Comparison of ENCODE assay signal across 29 cellular contexts in the genomic region with DNA sequence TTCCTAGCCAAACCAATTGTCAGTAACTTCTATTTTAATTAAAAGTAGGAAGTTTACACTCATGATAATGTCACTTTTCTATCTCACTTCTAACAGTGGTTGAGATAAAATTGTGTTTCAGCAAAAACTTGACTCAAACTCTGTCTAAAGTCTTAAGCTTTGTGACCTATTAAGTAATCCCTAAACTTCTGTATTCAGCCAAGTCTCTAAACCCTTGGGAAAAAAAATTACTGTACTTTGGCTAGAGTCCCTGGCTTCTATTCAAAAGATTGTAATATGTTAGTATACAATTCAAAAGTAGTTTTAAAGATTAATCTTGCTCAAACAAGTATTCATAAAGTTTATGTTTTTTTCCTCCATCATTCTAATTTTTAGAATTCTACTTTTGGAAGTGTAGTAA.
DNase-seq lines count a peak whose midpoint lies in the region; ATAC-seq, FAIRE-seq and TF ChIP-seq lines count a peak whose summit lies in the region.
"Had no signal": no experiment of that assay in that cellular context is flagged by ENCODE, and none has a peak within 500 bp of the region (broad histone marks: within the 10 kb centered on the region; RNA-seq: fewer than 3 reads in every experiment).

No MANE protein-coding gene starts in this region.

- H3K27me3 ChIP-seq in pancreas (no peaks in the 10 kb centered on the region), prostate gland (replicated peaks; ENCODE audit: insufficient read depth) (no peaks in the 10 kb centered on the region)
- H3K27me3 ChIP-seq: BLaER1 had no signal

- peak in 3 of 4 donors; percentile 52 to 80 (median 63) for ATAC-seq in pancreas

- peak; percentile 37 for FAIRE-seq in G401.6 (lab: Jason Lieb, UNC)
- peak; percentile 47 for FAIRE-seq in pancreas (lab: Jason Lieb, UNC)
- FAIRE-seq: A204.1, GM12892, H1, RCC 7860 had no signal

- intact Hi-C loops in pancreas (cut with DNase I): no loop called here
- intact Hi-C loops in prostate gland (cut with DNase I): no loop called here

- peak; percentile 13 for DNase-seq in SK-MEL-5 (ENCODE audit: low read depth, low spot score)
- DNase-seq in fibroblast of mammary gland (ENCODE audit: low read depth): peak; percentile 5
- no peak for DNase-seq in pancreas
- DNase-seq in mucosa of gallbladder (ENCODE audit: low spot score): no peak
- no peak for DNase-seq in prostate gland (ENCODE audit: low spot score)
- DNase-seq in GM03348 (ENCODE audit: low spot score): no peak
- DNase-seq: CD4-positive, CD25-positive, alpha-beta regulatory T cell; DMS79; EL; GF-D8; HCEC 1CT; IMR-90; MM.1S; NCI-H1092; NCI-H1417 treated with DMSO at 0.1 percent for 48 hours; NCI-H1694 treated with DMSO at 0.1 percent for 48 hours; NCI-H2081 treated with DMSO at 0.1 percent for 48 hours; NCI-H2171; NCI-H345; NCI-H510A treated with DMSO at 0.1 percent for 48 hours; SIG-M5; SK-N-SH had no signal

- no peaks in the 10 kb centered on the region for H3K36me3 ChIP-seq in pancreas
- H3K36me3 ChIP-seq in prostate gland: no peaks in the 10 kb centered on the region
- H3K36me3 ChIP-seq: BLaER1 had no signal

- TF ChIP-seq CTCF in fibroblast of mammary gland (conservative IDR thresholded peaks at IDR 0.05; ENCODE audit: control insufficient read depth, insufficient read depth, low read depth, low read length) (no peak), pancreas (IDR thresholded peaks at IDR 0.05) (no peak), prostate gland (IDR thresholded peaks at IDR 0.05) (no peak)

- TF ChIP-seq POLR2A in prostate gland (IDR thresholded peaks at IDR 0.05): no peak

- in situ Hi-C loops in SK-MEL-5 (cut with HindIII; ENCODE audit: low pct_unique_long_range_greater_than_20kb, low sequenced_read_pairs): no loop called here

- H3K4me1 ChIP-seq in pancreas (peaks cover 0 to 10% (median 3%) of the 10 kb centered on the region in 3 donors), prostate gland (replicated peaks) (no peaks in the 10 kb centered on the region)
- H3K4me1 ChIP-seq: BLaER1 had no signal

- H3K9me3 ChIP-seq in pancreas (no peaks in the 10 kb centered on the region), prostate gland (no peaks in the 10 kb centered on the region)
- H3K9me3 ChIP-seq: BLaER1, SK-N-SH had no signal

- no peak overlapping the region for H3K4me3 ChIP-seq in fibroblast of mammary gland (ENCODE audit: control insufficient read depth, low read depth, low read length)
- no peak overlapping the region for H3K4me3 ChIP-seq in pancreas
- no peak overlapping the region for H3K4me3 ChIP-seq in prostate gland
- H3K4me3 ChIP-seq: BLaER1 had no signal

- H3K27ac ChIP-seq in pancreas: no peak overlapping the region
- H3K27ac ChIP-seq in prostate gland: no peak overlapping the region
- H3K27ac ChIP-seq: BLaER1, KMS-11 had no signal

Comparison
In these comparisons a context has a peak if more than half of its experiments do, and no peak if none do; other contexts are left out.
1. DNase-seq: peak in SK-MEL-5 (single experiment) and fibroblast of mammary gland (single experiment); none in pancreas (0 of 6), mucosa of gallbladder (single experiment), prostate gland (single experiment) and GM03348 (single experiment).